8 cellular contexts compared by ENCODE assay signal in the genomic region with DNA sequence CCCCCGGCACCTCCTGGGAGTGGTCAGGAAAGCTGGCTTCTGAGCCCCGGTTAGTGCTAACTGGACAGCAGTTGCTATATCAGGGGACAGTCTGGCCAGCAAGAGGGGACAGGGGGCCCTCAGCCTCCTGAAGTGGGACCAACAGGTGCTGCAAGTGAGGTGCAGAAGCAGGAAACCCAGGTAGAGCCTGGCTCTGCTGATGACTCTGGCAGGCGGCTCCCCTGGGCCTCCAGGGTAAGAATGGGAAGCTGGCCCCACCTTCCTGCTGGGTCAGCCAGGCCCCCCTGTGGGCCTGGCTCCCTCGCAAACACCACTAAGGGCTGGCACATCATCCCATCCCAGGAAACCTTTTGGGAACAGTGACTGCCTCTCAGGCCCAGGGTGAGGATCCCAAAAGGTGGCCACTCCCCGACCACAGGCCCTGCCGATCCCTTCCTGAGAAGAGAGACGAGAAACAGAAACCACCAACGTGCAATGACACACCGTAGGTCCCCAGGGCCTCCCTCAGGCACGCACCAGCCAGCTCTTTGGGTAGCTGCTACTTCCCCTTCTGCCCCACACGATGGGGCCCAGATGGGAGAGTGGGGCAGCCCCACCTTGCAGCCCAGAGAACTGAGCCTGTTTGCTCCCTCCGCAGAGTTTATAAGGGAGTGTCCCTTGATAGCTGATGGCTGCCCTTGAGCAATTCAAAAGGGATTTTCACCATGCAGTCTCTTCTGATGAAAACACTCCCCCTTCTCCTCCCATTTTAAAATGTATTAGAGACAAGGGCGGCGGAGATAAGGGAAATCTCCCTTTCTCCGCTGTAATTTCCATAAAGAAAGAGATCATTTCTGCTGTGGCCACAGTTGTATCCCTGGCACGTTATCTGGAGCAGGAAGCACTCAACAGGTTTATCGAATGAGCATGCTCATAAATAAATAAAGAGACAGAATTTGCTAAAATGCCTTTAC.
A peak's percentile ranks its signal among the peaks of the same experiment; 100 is the strongest.
DNase-seq lines count a peak whose midpoint lies in the region; ATAC-seq, FAIRE-seq and TF ChIP-seq lines count a peak whose summit lies in the region.

No MANE protein-coding gene starts in this region.

- peak; percentile 97 for FAIRE-seq in GM12892 (lab: Jason Lieb, UNC)

- peaks cover 2% of the 10 kb centered on the region for H3K79me1 ChIP-seq in trophoblast cell (ENCODE audit: low read length)

- no peak overlapping the region for H3K18ac ChIP-seq in trophoblast cell (ENCODE audit: low read length)

- 74 to 83% methylated on average over 10 to 17 of the region's 17 CpGs for WGBS in endodermal cell (ENCODE audit: insufficient coverage in 1 of 2, insufficient read length in 1 of 2), 2 experiments
- WGBS in trophoblast cell (ENCODE audit: extremely low coverage, insufficient coverage, insufficient read length) = no CpG with 5 or more reads among the region's 17 CpGs

- H3K79me2 ChIP-seq in trophoblast cell (ENCODE audit: control insufficient read depth, insufficient read depth, low read length, poor library complexity) = no peaks in the 10 kb centered on the region

- intact Hi-C loops in activated CD8-positive, alpha-beta T cell treated with anti-CD3 and anti-CD28 coated beads for 36 hours (cut with micrococcal nuclease) = loop anchor here (5.0 kb wide), 1 partner anchor 171 kb away; a partner anchor contains a TSS
- intact Hi-C loops in uterus (cut with DNase I; ENCODE audit: low total_unique reads) = no loop called here

- TF ChIP-seq POLR2A in GM12892 (IDR thresholded peaks at IDR 0.05; ENCODE audit: low read depth, low read length) = peak; percentile 69
- TF ChIP-seq POLR2A in uterus (IDR thresholded peaks at IDR 0.05) = no peak

- H3K27me3 ChIP-seq in endodermal cell (ENCODE audit: control insufficient read depth, insufficient read depth, low read length, poor library complexity, severe bottlenecking) (no peaks in the 10 kb centered on the region), trophoblast cell (ENCODE audit: insufficient read depth, low read length) (no peaks in the 10 kb centered on the region), uterus (no peaks in the 10 kb centered on the region)

- H3K27ac ChIP-seq in endodermal cell (ENCODE audit: low read depth, low read length) = no peak overlapping the region
- no peak overlapping the region for H3K27ac ChIP-seq in trophoblast cell (ENCODE audit: low read depth, low read length)
- peak overlapping the region; percentile 43 to 62 for H3K27ac ChIP-seq in uterus

- no peak overlapping the region for H4K91ac ChIP-seq in trophoblast cell (ENCODE audit: low read depth, low read length)

- peak; percentile 79 for ATAC-seq in HG02571 (IDR thresholded peaks at IDR 0.05; ENCODE audit: unreplicated experiment)
- peak; percentile 78 for ATAC-seq in activated CD8-positive, alpha-beta T cell treated with anti-CD3 and anti-CD28 coated beads for 36 hours

- H4K8ac ChIP-seq in trophoblast cell (ENCODE audit: low read depth, low read length) = no peak overlapping the region

- peak overlapping the region; percentile 91 for H3K27ac Mint-ChIP-seq in activated CD8-positive, alpha-beta T cell treated with anti-CD3 and anti-CD28 coated beads for 36 hours
- H3K27ac Mint-ChIP-seq in endodermal cell = no peak overlapping the region

- peaks cover 3% of the 10 kb centered on the region for H3K9me3 Mint-ChIP-seq in activated CD8-positive, alpha-beta T cell treated with anti-CD3 and anti-CD28 coated beads for 36 hours
- no peaks in the 10 kb centered on the region for H3K9me3 Mint-ChIP-seq in endodermal cell

- H3K4me1 Mint-ChIP-seq in activated CD8-positive, alpha-beta T cell treated with anti-CD3 and anti-CD28 coated beads for 36 hours (ENCODE audit: low read depth) = peaks cover 81% of the 10 kb centered on the region
- peaks cover 24% of the 10 kb centered on the region for H3K4me1 Mint-ChIP-seq in endodermal cell

- no peak overlapping the region for H3K4ac ChIP-seq in trophoblast cell (ENCODE audit: low read depth, low read length)

- peaks cover 4% of the 10 kb centered on the region for H3K4me1 ChIP-seq in endodermal cell (ENCODE audit: control insufficient read depth, insufficient read depth, low read length)
- peaks cover 6 to 12% of the 10 kb centered on the region in 2 experiments for H3K4me1 ChIP-seq in trophoblast cell (ENCODE audit: control insufficient read depth in 1 of 2, insufficient read depth in 2 of 2, low read length in 2 of 2)
- H3K4me1 ChIP-seq in uterus = no peaks in the 10 kb centered on the region

- CTCF ChIA-PET in activated CD8-positive, alpha-beta T cell treated with anti-CD3 and anti-CD28 coated beads for 36 hours (lab: Charles Lee) = interaction anchor here (0.7 to 2.6 kb wide), 10 partner anchors 21 to 182 kb away, joined by 3 to 32 read pairs (median 4); a partner anchor contains a TSS

- H3K14ac ChIP-seq in trophoblast cell (ENCODE audit: low read length) = no peak overlapping the region

- H2BK120ac ChIP-seq in trophoblast cell (ENCODE audit: insufficient read depth, low read length, poor library complexity) = no peak overlapping the region

- H2BK12ac ChIP-seq in trophoblast cell (ENCODE audit: low read length) = no peak overlapping the region

- H3K27me3 Mint-ChIP-seq in activated CD8-positive, alpha-beta T cell treated with anti-CD3 and anti-CD28 coated beads for 36 hours = no peaks in the 10 kb centered on the region
- H3K27me3 Mint-ChIP-seq in endodermal cell (ENCODE audit: insufficient read depth) = no peaks in the 10 kb centered on the region

- H3K4me3 ChIP-seq in endodermal cell (ENCODE audit: low read length) = no peak overlapping the region
- H3K4me3 ChIP-seq in trophoblast cell (ENCODE audit: low read depth, low read length) = no peak overlapping the region
- peak overlapping the region in 1 of 2 donors; percentile 13 for H3K4me3 ChIP-seq in uterus

- no peak overlapping the region for H2AK5ac ChIP-seq in trophoblast cell (ENCODE audit: low read length)

- no peak overlapping the region for H2BK5ac ChIP-seq in trophoblast cell (ENCODE audit: low read depth, low read length, poor library complexity)

- peaks cover 3% of the 10 kb centered on the region for H3K36me3 ChIP-seq in endodermal cell (ENCODE audit: control insufficient read depth, insufficient read depth, low read length)
- H3K36me3 ChIP-seq in trophoblast cell (ENCODE audit: control insufficient read depth in 1 of 2, insufficient read depth in 2 of 2, low read length in 2 of 2) = peaks cover 12 to 16% of the 10 kb centered on the region in 2 experiments
- H3K36me3 ChIP-seq in uterus = no peaks in the 10 kb centered on the region

- H3K9me3 ChIP-seq in endodermal cell (ENCODE audit: control insufficient read depth, low read length) (no peaks in the 10 kb centered on the region), trophoblast cell (ENCODE audit: insufficient read depth, low read depth, low read length) (peaks cover 1% of the 10 kb centered on the region), uterus (no peaks in the 10 kb centered on the region)

- TF ChIP-seq CTCF in activated CD8-positive, alpha-beta T cell treated with anti-CD3 and anti-CD28 coated beads for 36 hours (IDR thresholded peaks at IDR 0.05) = no peak
- TF ChIP-seq CTCF in endodermal cell (conservative IDR thresholded peaks at IDR 0.05) (no peak), uterus (IDR thresholded peaks at IDR 0.05) (no peak)

- DNase-seq in GM12892 (ENCODE audit: insufficient read length) (peak; percentile 73), NCI-H1436 treated with DMSO at 0.1 percent for 48 hours (lab: John Stamatoyannopoulos, UW) (peak; percentile 1), endodermal cell (peak; percentile 68), trophoblast cell (peak; percentile 46 to 55), uterus (no peak), HT-29 (ENCODE audit: low spot score) (no peak)
- peak; percentile 95 for DNase-seq in activated CD8-positive, alpha-beta T cell treated with anti-CD3 and anti-CD28 coated beads for 36 hours

- H3K9ac ChIP-seq in endodermal cell (ENCODE audit: extremely low read depth, low read length, poor library complexity, severe bottlenecking) = no peak overlapping the region
- H3K9ac ChIP-seq in trophoblast cell (ENCODE audit: low read length) = no peak overlapping the region

- no peak overlapping the region for H2AFZ ChIP-seq in trophoblast cell (ENCODE audit: insufficient read depth, low read length, poor library complexity)

- POLR2A ChIA-PET in activated CD8-positive, alpha-beta T cell treated with anti-CD3 and anti-CD28 coated beads for 36 hours (lab: Charles Lee) = interaction anchor here (0.6 to 4.4 kb wide), 12 partner anchors 12 to 150 kb away, joined by 3 to 36 read pairs (median 4); a partner anchor contains a TSS

- H4K12ac ChIP-seq in trophoblast cell (ENCODE audit: low read depth, low read length) = no peak overlapping the region

- H3K4me3 Mint-ChIP-seq in activated CD8-positive, alpha-beta T cell treated with anti-CD3 and anti-CD28 coated beads for 36 hours = peak overlapping the region; percentile 66
- no peak overlapping the region for H3K4me3 Mint-ChIP-seq in endodermal cell

- no peak overlapping the region for H3K4me2 ChIP-seq in trophoblast cell (ENCODE audit: low read length)

- H3K23ac ChIP-seq in trophoblast cell (ENCODE audit: low read length) = no peak overlapping the region

- peaks cover 56% of the 10 kb centered on the region for H3K36me3 Mint-ChIP-seq in activated CD8-positive, alpha-beta T cell treated with anti-CD3 and anti-CD28 coated beads for 36 hours (ENCODE audit: low read depth)
- H3K36me3 Mint-ChIP-seq in endodermal cell (ENCODE audit: low read depth) = peaks cover 12% of the 10 kb centered on the region

Comparison
In these comparisons a context has a peak if more than half of its experiments do, and no peak if none do; other contexts are left out.
1. DNase-seq: peak in GM12892 (single experiment), NCI-H1436 treated with DMSO at 0.1 percent for 48 hours (single experiment), activated CD8-positive, alpha-beta T cell treated with anti-CD3 and anti-CD28 coated beads for 36 hours (single experiment), endodermal cell (single experiment) and trophoblast cell (2 of 2); none in uterus (0 of 2) and HT-29 (single experiment).
2. H3K27ac ChIP-seq: peak in uterus (2 of 2); none in endodermal cell (single experiment) and trophoblast cell (single experiment).